Comparison of ENCODE assay signal across 9 cellular contexts in genomic region chr22:36368359-36368983, GRCh38. TPM values are rescaled to one million over a fixed set of nuclear protein-coding genes. Genes with fewer than 3 reads are reported as not detected.
DNase-seq lines count a peak whose midpoint lies in the region; ATAC-seq, FAIRE-seq and TF ChIP-seq lines count a peak whose summit lies in the region.
"Had no signal": no experiment of that assay in that cellular context is flagged by ENCODE, and none has a peak within 500 bp of the region (broad histone marks: within the 10 kb centered on the region; RNA-seq: fewer than 3 reads in every experiment).

No MANE protein-coding gene starts in this region.

- intact Hi-C loops in endothelial cell of umbilical vein (cut with micrococcal nuclease) (loop anchor here (1.0 to 5.0 kb wide), 2 partner anchors 20 to 99 kb away; no protein-coding TSS in a partner anchor), lower leg skin (cut with DNase I; ENCODE audit: low total_unique reads) (no loop called here)

- dilution Hi-C loops in endothelial cell of umbilical vein (cut with MboI; ENCODE audit: extremely low pct_ligation_motif_present, low sequenced_read_pairs), result no loop called here

- H3K9me3 ChIP-seq in endothelial cell of umbilical vein (replicated peaks; ENCODE audit: control insufficient read depth, insufficient read depth, low read length), result no peaks in the 10 kb centered on the region

- TSS peak; percentile 4 for BruUV-seq in endothelial cell of umbilical vein (replicated peaks; lab: Mats Ljungman, UMichigan)

- H3K36me3 ChIP-seq in endothelial cell of umbilical vein (ENCODE audit: control insufficient read depth in 2 of 2, extremely low read depth in 1 of 2, insufficient read depth in 2 of 2, low read length in 2 of 2), result peaks cover 7 to 11% of the 10 kb centered on the region in 2 experiments

- 19 to 47% methylated on average over 10 to 13 of the region's 13 CpGs for WGBS in lower leg skin, 2 donors

- peak overlapping the region; percentile 91 for H3K27ac ChIP-seq in endothelial cell of umbilical vein (ENCODE audit: insufficient read depth, low read depth, low read length)

- TF ChIP-seq POLR2A in endothelial cell of umbilical vein (IDR thresholded peaks at IDR 0.05; ENCODE audit: low read depth, low read length) (peak; percentile 58), lower leg skin (IDR thresholded peaks at IDR 0.05) (no peak)

- CTCF ChIA-PET in endothelial cell of umbilical vein (lab: Charles Lee), result interaction anchor here (0.7 to 2.4 kb wide), 4 partner anchors 16 to 102 kb away, joined by 3 to 10 read pairs (median 4); no protein-coding TSS in a partner anchor

- FAIRE-seq in endothelial cell of umbilical vein (lab: Jason Lieb, UNC), result peak; percentile 81
- FAIRE-seq: TTC549 had no signal

- DNase-seq in endothelial cell of umbilical vein (ENCODE audit: low read depth, low spot score) (peak; percentile 76), myocyte (ENCODE audit: low read depth) (peak; percentile 84), COR-L47 (lab: John Stamatoyannopoulos, UW) (no peak), activated gamma-delta T cell (lab: John Stamatoyannopoulos, UW) (no peak), lower leg skin (ENCODE audit: low spot score in 2 of 2) (no peak)

- H4K20me1 ChIP-seq in endothelial cell of umbilical vein (replicated peaks; ENCODE audit: control insufficient read depth, extremely low read depth, insufficient read depth, low read length), result no peaks in the 10 kb centered on the region

- peaks cover 98% of the 10 kb centered on the region for H3K79me2 ChIP-seq in endothelial cell of umbilical vein (ENCODE audit: control insufficient read depth, insufficient read depth, low read length)

- POLR2A ChIA-PET in endothelial cell of umbilical vein (lab: Charles Lee), result interaction anchor here (0.7 to 1.0 kb wide), 3 partner anchors 18 to 58 kb away, joined by 4 to 10 read pairs (median 4); no protein-coding TSS in a partner anchor

- H3K4me1 ChIP-seq in endothelial cell of umbilical vein (ENCODE audit: control insufficient read depth, extremely low read depth, insufficient read depth, low read length), result peaks cover 96% of the 10 kb centered on the region

- ATAC-seq in SK-N-SH treated with all-trans-retinoic acid at 6 μM for 48 hours, result peak; percentile 64
- no peak for ATAC-seq in GM18858 (IDR thresholded peaks at IDR 0.05; ENCODE audit: unreplicated experiment)

- no peak overlapping the region for H2AFZ ChIP-seq in endothelial cell of umbilical vein (ENCODE audit: low read depth, low read length)

- H3K9ac ChIP-seq in endothelial cell of umbilical vein (replicated peaks; ENCODE audit: extremely low read depth, insufficient read depth, low read length), result peak overlapping the region; percentile 76

- TF ChIP-seq CTCF in GM12873 (IDR thresholded peaks at IDR 0.05; ENCODE audit: insufficient read depth, low read depth, low read length, missing control alignments), result peak; percentile 39
- TF ChIP-seq CTCF in endothelial cell of umbilical vein (IDR thresholded peaks at IDR 0.05; ENCODE audit: extremely low read depth in 1 of 2, insufficient read depth in 1 of 2, low read depth in 1 of 2, low read length in 2 of 2), result peak in 1 of 2 donors; percentile 7
- TF ChIP-seq CTCF in lower leg skin (IDR thresholded peaks at IDR 0.05), result no peak

- H3K9me1 ChIP-seq in endothelial cell of umbilical vein (replicated peaks; ENCODE audit: control insufficient read depth, extremely low read depth, insufficient read depth, low read length), result no peaks in the 10 kb centered on the region

- no peaks in the 10 kb centered on the region for H3K27me3 ChIP-seq in endothelial cell of umbilical vein (ENCODE audit: control insufficient read depth in 2 of 2, insufficient read depth in 2 of 2, low read length in 2 of 2)

- peak overlapping the region in 1 of 3 experiments; percentile 21 for H3K4me3 ChIP-seq in endothelial cell of umbilical vein (replicated peaks in 1 of 3; ENCODE audit: insufficient read depth in 1 of 3, low read depth in 1 of 3, low read length in 3 of 3)
- no peak overlapping the region for H3K4me3 ChIP-seq in lower leg skin (ENCODE audit: low read depth, poor library complexity, severe bottlenecking)

- peak overlapping the region; percentile 49 for H3K4me2 ChIP-seq in endothelial cell of umbilical vein (ENCODE audit: insufficient read depth, low read length)

TF ChIP-seq in SK-N-SH treated with all-trans-retinoic acid at 6 μM for 48 hours, 23 proteins besides CTCF, POLR2A, EP300 and RAD21 (continues in another document):
- TF ChIP-seq GLIS3 (CRISPR knock-in tag; IDR thresholded peaks at IDR 0.05), result no peak
- no peak for TF ChIP-seq POU6F1 (CRISPR knock-in tag; IDR thresholded peaks at IDR 0.05; ENCODE audit: borderline replicate concordance, low read depth)
- TF ChIP-seq TCF4 (CRISPR knock-in tag; IDR thresholded peaks at IDR 0.05; ENCODE audit: borderline replicate concordance), result peak; percentile 38; the same call in 1 of the 2 replicates
- TF ChIP-seq OSR1 (CRISPR knock-in tag; IDR thresholded peaks at IDR 0.05), result no peak

TF ChIP-seq in endothelial cell of umbilical vein, 7 proteins besides CTCF, POLR2A, EP300 and RAD21:
- TF ChIP-seq GATA2 (IDR thresholded peaks at IDR 0.05; ENCODE audit: insufficient read depth, insufficient read length, low read depth, low read length) (peak; percentile 56), JUN (IDR thresholded peaks at IDR 0.05; ENCODE audit: borderline replicate concordance, insufficient read depth, insufficient read length, low read depth) (peak; percentile 2), POLR2AphosphoS5 (IDR thresholded peaks at IDR 0.05; ENCODE audit: insufficient read depth, low read depth, low read length) (peak; percentile 77), MYC (IDR thresholded peaks at IDR 0.05; ENCODE audit: low read depth, low read length) (no peak), FOS (IDR thresholded peaks at IDR 0.05; ENCODE audit: borderline replicate concordance, insufficient read depth, low read length) (no peak), MAX (IDR thresholded peaks at IDR 0.05; ENCODE audit: insufficient read depth, insufficient read length) (no peak), EZH2 (IDR thresholded peaks at IDR 0.05; ENCODE audit: borderline replicate concordance, low read depth, low read length, severe bottlenecking) (no peak)
TF ChIP-seq in endothelial cell of umbilical vein: peak in this region for 3.

RNA-seq across cellular contexts. Expression of gene MYH9, which starts 19.3 kb away (rescaled TPM):
- 1,331 and 1,413 TPM in 2 replicates for total RNA-seq in endothelial cell of umbilical vein
- 157 and 188 TPM in 2 replicates for polyA plus RNA-seq in endothelial cell of umbilical vein
- 377 and 396 TPM in 2 replicates for polyA plus RNA-seq in endothelial cell of umbilical vein (2011; cell fraction: cytosol; rRNA removed)
- polyA plus RNA-seq in endothelial cell of umbilical vein (2011; cell fraction: nucleus; rRNA removed), result 759 and 766 TPM in 2 replicates
- 496 and 585 TPM in 2 replicates for polyA plus RNA-seq in endothelial cell of umbilical vein (2012)
- 1,176 and 1,679 TPM in 2 replicates for polyA minus RNA-seq in endothelial cell of umbilical vein
- 42.9 TPM for polyA minus RNA-seq in endothelial cell of umbilical vein (2011; cell fraction: cytosol; rRNA and poly(A)+ RNA removed)
- 498 and 877 TPM in 2 replicates for polyA minus RNA-seq in endothelial cell of umbilical vein (2011; cell fraction: nucleus; rRNA and poly(A)+ RNA removed)
- 242 and 315 TPM in 2 replicates for total RNA-seq in myocyte
- 878 TPM for polyA plus RNA-seq in myocyte (2012)
- 100 to 1,000 TPM; 258 to 335 (median 307) TPM for total RNA-seq in lower leg skin

Comparison
In these comparisons a context has a peak if more than half of its experiments do, and no peak if none do; other contexts are left out.
1. DNase-seq: peak in endothelial cell of umbilical vein (single experiment) and myocyte (single experiment); none in COR-L47 (single experiment), activated gamma-delta T cell (single experiment) and lower leg skin (0 of 2).